5 cellular contexts compared by ENCODE assay signal in the genomic region with DNA sequence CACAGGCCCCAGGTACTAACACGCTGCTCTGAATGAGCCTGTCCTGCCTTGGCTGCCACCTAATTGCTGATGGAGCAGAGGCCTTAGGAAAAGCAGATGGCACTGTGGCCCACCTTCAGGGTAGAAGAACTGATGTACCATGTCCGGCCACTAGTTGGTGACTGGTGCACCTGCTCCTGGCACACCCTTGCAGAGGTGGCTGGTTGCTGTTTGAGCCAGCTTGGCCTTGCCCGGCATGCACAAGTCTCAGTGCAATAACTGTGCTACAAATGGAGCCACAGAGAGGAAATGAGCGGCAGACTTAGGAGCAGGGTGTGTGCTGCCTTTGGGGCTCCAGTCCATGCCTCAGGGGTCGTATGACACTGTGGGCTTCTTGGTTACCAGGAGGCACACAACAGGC. TPM values are rescaled to one million over a fixed set of nuclear protein-coding genes. Genes with fewer than 3 reads are reported as not detected.
"Had no signal": no experiment of that assay in that cellular context is flagged by ENCODE, and none has a peak within 500 bp of the region (broad histone marks: within the 10 kb centered on the region; RNA-seq: fewer than 3 reads in every experiment).

No MANE protein-coding gene starts in this region.

RNA-seq across cellular contexts. Expression of a gene that starts 54.4 kb away (rescaled TPM):
- total RNA-seq: LHCN-M2, PC-9, Right ventricle myocardium inferior, RPMI7951, SK-MEL-5 had no signal
